ENCODE assay signal across 23 cellular contexts in the genomic region with DNA sequence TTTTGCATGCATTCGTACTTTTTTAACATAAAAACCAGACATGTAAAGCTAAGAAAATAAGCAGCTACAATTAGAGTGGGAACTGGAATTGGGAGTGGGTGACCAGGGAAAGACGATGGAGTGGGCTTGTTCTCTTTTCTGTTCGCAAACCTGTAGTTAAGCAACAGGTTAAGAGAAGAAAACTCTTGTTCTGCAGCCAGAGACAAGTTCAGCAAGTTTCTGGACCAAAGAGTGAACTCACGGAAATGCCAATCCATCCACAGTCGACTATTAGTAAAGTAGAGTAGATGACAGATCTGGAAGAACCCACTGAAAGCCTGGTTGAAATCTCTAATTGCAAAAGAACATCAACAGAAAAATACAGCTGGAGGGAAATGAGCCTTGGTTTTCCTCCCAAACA.
"Had no signal": no experiment of that assay in that cellular context is flagged by ENCODE, and none has a peak within 500 bp of the region (broad histone marks: within the 10 kb centered on the region; RNA-seq: fewer than 3 reads in every experiment).

No MANE protein-coding gene starts in this region.

- H3K36me3 ChIP-seq: esophagus squamous epithelium, prostate gland, right atrium auricular region, stomach, thyroid gland, upper lobe of left lung had no signal

- DNase-seq: dermis blood vessel endothelial cell; effector memory CD4-positive, alpha-beta T cell; erythroblast; esophagus squamous epithelium; foreskin melanocyte; kidney; mesenchymal stem cell; mucosa of descending colon; naive B cell; stimulated activated CD4-positive, alpha-beta T cell treated with anti-CD3 and anti-CD28 coated beads, Interleukin-2, amount 100 ng/mL, for 24 hours; stimulated activated CD4-positive, alpha-beta T cell treated with anti-CD3 and anti-CD28 coated beads, Interleukin-4, amount 100 ng/mL, for 24 hours; stimulated activated naive CD4-positive, alpha-beta T cell treated with Interleukin-2 at 50 U/mL for 16 hours; stomach; thyroid gland; upper lobe of left lung had no signal

- H3K27me3 Mint-ChIP-seq: natural killer cell treated with Interleukin-12 subunit alpha and Interleukin-12 subunit beta and Interleukin-15 and Interleukin-18, amount 100 ng/mL, for 72 hours had no signal

- H3K27me3 ChIP-seq: esophagus squamous epithelium, right atrium auricular region, stomach, thyroid gland, upper lobe of left lung had no signal

- H3K4me3 ChIP-seq: coronary artery, esophagus squamous epithelium, lung, mucosa of descending colon, prostate gland, right atrium auricular region, stomach, thyroid gland, upper lobe of left lung had no signal

- H3K27ac ChIP-seq: coronary artery, esophagus squamous epithelium, prostate gland, right atrium auricular region, stomach, thyroid gland, upper lobe of left lung had no signal

- H3K9me3 ChIP-seq: esophagus squamous epithelium, mucosa of descending colon, prostate gland, right atrium auricular region, stomach, thyroid gland, upper lobe of left lung had no signal

- H3K9me3 Mint-ChIP-seq: mesothelial cell of epicardium, neural crest cell had no signal

- H3K4me1 ChIP-seq: esophagus squamous epithelium, prostate gland, right atrium auricular region, stomach, thyroid gland, upper lobe of left lung had no signal

- H3K36me3 Mint-ChIP-seq: mesothelial cell of epicardium; naive B cell; natural killer cell treated with Interleukin-12 subunit alpha and Interleukin-12 subunit beta and Interleukin-15 and Interleukin-18, amount 100 ng/mL, for 72 hours; stimulated activated effector memory CD8-positive, alpha-beta T cell treated with anti-CD3 and anti-CD28 coated beads, Interleukin-12 subunit alpha, Interleukin-12 subunit beta, amount 100 ng/mL, for 72 hours had no signal

- H3K27ac Mint-ChIP-seq: natural killer cell treated with Interleukin-12 subunit alpha and Interleukin-12 subunit beta and Interleukin-15 and Interleukin-18, amount 100 ng/mL, for 72 hours; stimulated activated effector memory CD8-positive, alpha-beta T cell treated with anti-CD3 and anti-CD28 coated beads, Interleukin-12 subunit alpha, Interleukin-12 subunit beta, amount 100 ng/mL, for 72 hours had no signal

- H3K4me3 Mint-ChIP-seq: mesothelial cell of epicardium; naive B cell; natural killer cell treated with Interleukin-12 subunit alpha and Interleukin-12 subunit beta and Interleukin-15 and Interleukin-18, amount 100 ng/mL, for 72 hours; neural crest cell; stimulated activated effector memory CD8-positive, alpha-beta T cell treated with anti-CD3 and anti-CD28 coated beads, Interleukin-12 subunit alpha, Interleukin-12 subunit beta, amount 100 ng/mL, for 72 hours had no signal

- H3K4me1 Mint-ChIP-seq: naive B cell; stimulated activated effector memory CD8-positive, alpha-beta T cell treated with anti-CD3 and anti-CD28 coated beads, Interleukin-12 subunit alpha, Interleukin-12 subunit beta, amount 100 ng/mL, for 72 hours had no signal
